In genomic region chr18:58481321-58482180, GRCh38 we compare ENCODE assay signal across 1 cellular context.
TF ChIP-seq lines count a peak whose summit lies in the region.

No MANE protein-coding gene starts in this region.

TF ChIP-seq in HepG2, 621 proteins besides CTCF, POLR2A, EP300 and RAD21 (continued from another document and continues in another):
- TF ChIP-seq ZNF142 (CRISPR knock-in tag; IDR thresholded peaks at IDR 0.05): no peak
- TF ChIP-seq TERF1 (CRISPR knock-in tag; IDR thresholded peaks at IDR 0.05): no peak
- no peak for TF ChIP-seq HNRNPH1 (optimal IDR thresholded peaks at IDR 0.05; ENCODE audit: low read depth, low read length)
- peak; percentile 90 for TF ChIP-seq NCOA2 (CRISPR knock-in tag; IDR thresholded peaks at IDR 0.05)
- 0 out of 2 replicates have a peak, but pooled peaks have one; percentile 43 for TF ChIP-seq SPEN (CRISPR knock-in tag; IDR thresholded peaks at IDR 0.05; ENCODE audit: low read depth)
- TF ChIP-seq ARHGAP35 (CRISPR knock-in tag; IDR thresholded peaks at IDR 0.05; ENCODE audit: borderline replicate concordance): no peak
- peak; percentile 65 for TF ChIP-seq KDM6A (CRISPR knock-in tag; IDR thresholded peaks at IDR 0.05; ENCODE audit: low read depth)
- TF ChIP-seq ZNF501 (CRISPR knock-in tag; IDR thresholded peaks at IDR 0.05): peak; percentile 29; the same call in 1 of the 2 replicates
- TF ChIP-seq ZFX (CRISPR knock-in tag; IDR thresholded peaks at IDR 0.05; ENCODE audit: low read depth): peak; percentile 21
- TF ChIP-seq ZBTB7A (CRISPR knock-in tag; IDR thresholded peaks at IDR 0.05): 0 out of 2 replicates have a peak, but pooled peaks have one; percentile 34
- TF ChIP-seq GATAD2A (CRISPR knock-in tag; IDR thresholded peaks at IDR 0.05): peak; percentile 99
- TF ChIP-seq ZNF652 (CRISPR knock-in tag; IDR thresholded peaks at IDR 0.05; ENCODE audit: borderline replicate concordance, low read depth): no peak
- TF ChIP-seq PAXIP1 (CRISPR knock-in tag; conservative IDR thresholded peaks at IDR 0.05): peak; percentile 92
- TF ChIP-seq PITX1 (CRISPR knock-in tag; IDR thresholded peaks at IDR 0.05): peak; percentile 84; the same call in 1 of the 2 replicates
- TF ChIP-seq ZNF644 (CRISPR knock-in tag; IDR thresholded peaks at IDR 0.05; ENCODE audit: low read depth): peak; percentile 30; the same call in 1 of the 2 replicates
- TF ChIP-seq FOXP1 (IDR thresholded peaks at IDR 0.05): 0 out of 2 replicates have a peak, but pooled peaks have one; percentile 11
- TF ChIP-seq FOXP1 (CRISPR knock-in tag; IDR thresholded peaks at IDR 0.05): peak; percentile 89
- no peak for TF ChIP-seq CENPT (CRISPR knock-in tag; IDR thresholded peaks at IDR 0.05; ENCODE audit: low read depth)
- TF ChIP-seq FOXM1 (CRISPR knock-in tag; IDR thresholded peaks at IDR 0.05): no peak
- 0 out of 2 replicates have a peak, but pooled peaks have one; percentile 20 for TF ChIP-seq ZC3H13 (CRISPR knock-in tag; IDR thresholded peaks at IDR 0.05)
- peak; percentile 82; the same call in 1 of the 2 replicates for TF ChIP-seq MIXL1 (CRISPR knock-in tag; IDR thresholded peaks at IDR 0.05)
- peak; percentile 74; the same call in 1 of the 2 replicates for TF ChIP-seq SMAD3 (CRISPR knock-in tag; IDR thresholded peaks at IDR 0.05)
- TF ChIP-seq AKNA (CRISPR knock-in tag; IDR thresholded peaks at IDR 0.05; ENCODE audit: borderline replicate concordance): no peak
- no peak for TF ChIP-seq TOE1 (CRISPR knock-in tag; IDR thresholded peaks at IDR 0.05)
- TF ChIP-seq POLR2AphosphoS5 (IDR thresholded peaks at IDR 0.05; ENCODE audit: low read depth, low read length): peak; percentile 11; the same call in 1 of the 2 replicates
- no peak for TF ChIP-seq ZNF136 (CRISPR knock-in tag; IDR thresholded peaks at IDR 0.05; ENCODE audit: low read depth)
- peak; percentile 91 for TF ChIP-seq RXRB (CRISPR knock-in tag; IDR thresholded peaks at IDR 0.05; ENCODE audit: borderline replicate concordance)
- 0 out of 2 replicates have a peak, but pooled peaks have one; percentile 40 for TF ChIP-seq RERE (CRISPR knock-in tag; IDR thresholded peaks at IDR 0.05; ENCODE audit: low read depth)
- peak; percentile 56 for TF ChIP-seq SAP130 (CRISPR knock-in tag; IDR thresholded peaks at IDR 0.05; ENCODE audit: low read depth)
- peak; percentile 44; the same call in 1 of the 2 replicates for TF ChIP-seq DPF2 (CRISPR knock-in tag; IDR thresholded peaks at IDR 0.05; ENCODE audit: borderline replicate concordance, low read depth)
- peak; percentile 32; the same call in 1 of the 2 replicates for TF ChIP-seq ETV5 (CRISPR knock-in tag; IDR thresholded peaks at IDR 0.05; ENCODE audit: borderline replicate concordance)
- 0 out of 2 replicates have a peak, but pooled peaks have one; percentile 64 for TF ChIP-seq ZBTB25 (CRISPR knock-in tag; IDR thresholded peaks at IDR 0.05)
- peak; percentile 78 for TF ChIP-seq SALL1 (CRISPR knock-in tag; IDR thresholded peaks at IDR 0.05)
- no peak for TF ChIP-seq FOXC1 (CRISPR knock-in tag; IDR thresholded peaks at IDR 0.05; ENCODE audit: borderline replicate concordance)
